Comparison of ENCODE assay signal across 8 cellular contexts in genomic region chr6:117906905-117907599, GRCh38. TPM values are rescaled to one million over a fixed set of nuclear protein-coding genes. Genes with fewer than 3 reads are reported as not detected.
DNase-seq lines count a peak whose midpoint lies in the region; ATAC-seq, FAIRE-seq and TF ChIP-seq lines count a peak whose summit lies in the region.

Gene SLC35F1, plus strand, starts transcription at chr6:117907264.

- H3K27me3 Mint-ChIP-seq in brain = peaks cover 4% of the 10 kb centered on the region

- no peaks in the 10 kb centered on the region for H3K36me3 Mint-ChIP-seq in brain

- H3K27me3 ChIP-seq in small intestine (ENCODE audit: control insufficient read depth in 2 of 2, insufficient read depth in 2 of 2, low read length in 2 of 2) = peaks cover 5 to 12% of the 10 kb centered on the region in 2 donors

- peak within 1 kb of the TSS; percentile 5 to 60 for H3K4me3 ChIP-seq in small intestine (ENCODE audit: low read depth in 1 of 2, low read length in 2 of 2)

- 1 to 2% (median 1%) methylated on average over 29 to 88 of the region's 88 CpGs for WGBS in small intestine, 3 donors

- H3K9me3 Mint-ChIP-seq in brain = peaks cover 0 to 4% (median 0%) of the 10 kb centered on the region in 5 experiments

- H3K4me1 Mint-ChIP-seq in brain = peaks cover 57% of the 10 kb centered on the region

- H3K4me3 Mint-ChIP-seq in brain = peak within 1 kb of the TSS; percentile 91 to 98 (median 96)

- FAIRE-seq in small intestine (lab: Jason Lieb, UNC) (no peak), RCC 7860 (lab: Jason Lieb, UNC) (no peak)

- ATAC-seq in GM18907 (IDR thresholded peaks at IDR 0.05; ENCODE audit: unreplicated experiment) = peak; percentile 74
- ATAC-seq in HG03135 (IDR thresholded peaks at IDR 0.05; ENCODE audit: unreplicated experiment) = peak; percentile 73

- peak; percentile 58 to 66 for TF ChIP-seq CTCF in brain (conservative IDR thresholded peaks at IDR 0.05)

- H3K4me1 ChIP-seq in small intestine (ENCODE audit: control insufficient read depth in 2 of 2, insufficient read depth in 1 of 2, low read depth in 1 of 2, low read length in 1 of 2) = no peaks in the 10 kb centered on the region

- no peaks in the 10 kb centered on the region for H3K9me3 ChIP-seq in small intestine (ENCODE audit: control insufficient read depth, low read depth)

- peak in 11 of 14 donors; percentile 16 to 75 (median 39) for DNase-seq in C1 segment of cervical spinal cord (lab: John Stamatoyannopoulos, UW)
- DNase-seq in iPS-NIHi7 (ENCODE audit: extremely low spot score) = peak; percentile 83
- DNase-seq in small intestine = peak; percentile 1
- no peak for DNase-seq in RCC 7860 (ENCODE audit: low spot score)

- H3K27ac ChIP-seq in small intestine (ENCODE audit: low read depth in 1 of 2, low read length in 1 of 2) = no peak within 1 kb of the TSS

- H3K36me3 ChIP-seq in small intestine (ENCODE audit: control insufficient read depth in 2 of 2, insufficient read depth in 2 of 2, low read length in 2 of 2) = no peaks in the 10 kb centered on the region

- peak within 1 kb of the TSS; percentile 81 to 97 (median 91) for H3K27ac Mint-ChIP-seq in brain

TF ChIP-seq in PFSK-1, 5 proteins besides CTCF, POLR2A, EP300 and RAD21:
- TF ChIP-seq TAF1 (IDR thresholded peaks at IDR 0.05; ENCODE audit: borderline replicate concordance, insufficient read depth, low read length) (no peak), FOXP2 (optimal IDR thresholded peaks at IDR 0.05; ENCODE audit: borderline replicate concordance, extremely low read depth, extremely low read length, insufficient read depth) (peak; percentile 25), SIN3A (IDR thresholded peaks at IDR 0.05; ENCODE audit: borderline replicate concordance, insufficient read depth, low read length) (no peak)
- TF ChIP-seq, protein P1, sequence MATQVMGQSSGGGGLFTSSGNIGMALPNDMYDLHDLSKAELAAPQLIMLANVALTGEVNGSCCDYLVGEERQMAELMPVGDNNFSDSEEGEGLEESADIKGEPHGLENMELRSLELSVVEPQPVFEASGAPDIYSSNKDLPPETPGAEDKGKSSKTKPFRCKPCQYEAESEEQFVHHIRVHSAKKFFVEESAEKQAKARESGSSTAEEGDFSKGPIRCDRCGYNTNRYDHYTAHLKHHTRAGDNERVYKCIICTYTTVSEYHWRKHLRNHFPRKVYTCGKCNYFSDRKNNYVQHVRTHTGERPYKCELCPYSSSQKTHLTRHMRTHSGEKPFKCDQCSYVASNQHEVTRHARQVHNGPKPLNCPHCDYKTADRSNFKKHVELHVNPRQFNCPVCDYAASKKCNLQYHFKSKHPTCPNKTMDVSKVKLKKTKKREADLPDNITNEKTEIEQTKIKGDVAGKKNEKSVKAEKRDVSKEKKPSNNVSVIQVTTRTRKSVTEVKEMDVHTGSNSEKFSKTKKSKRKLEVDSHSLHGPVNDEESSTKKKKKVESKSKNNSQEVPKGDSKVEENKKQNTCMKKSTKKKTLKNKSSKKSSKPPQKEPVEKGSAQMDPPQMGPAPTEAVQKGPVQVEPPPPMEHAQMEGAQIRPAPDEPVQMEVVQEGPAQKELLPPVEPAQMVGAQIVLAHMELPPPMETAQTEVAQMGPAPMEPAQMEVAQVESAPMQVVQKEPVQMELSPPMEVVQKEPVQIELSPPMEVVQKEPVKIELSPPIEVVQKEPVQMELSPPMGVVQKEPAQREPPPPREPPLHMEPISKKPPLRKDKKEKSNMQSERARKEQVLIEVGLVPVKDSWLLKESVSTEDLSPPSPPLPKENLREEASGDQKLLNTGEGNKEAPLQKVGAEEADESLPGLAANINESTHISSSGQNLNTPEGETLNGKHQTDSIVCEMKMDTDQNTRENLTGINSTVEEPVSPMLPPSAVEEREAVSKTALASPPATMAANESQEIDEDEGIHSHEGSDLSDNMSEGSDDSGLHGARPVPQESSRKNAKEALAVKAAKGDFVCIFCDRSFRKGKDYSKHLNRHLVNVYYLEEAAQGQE (IDR thresholded peaks at IDR 0.05; ENCODE audit: insufficient read depth in 1 of 2, low read depth in 2 of 2, low read length in 2 of 2) = peak; percentile 86 to 93
TF ChIP-seq in PFSK-1: peak in this region for 2.

RNA-seq across cellular contexts. Expression of gene SLC35F1, which starts in this region (rescaled TPM):
- not detected for polyA plus RNA-seq in PFSK-1 (2012; ENCODE audit: insufficient read length, low read depth)
- polyA plus RNA-seq in brain (ENCODE audit: insufficient read depth, low read depth, low replicate concordance) = 16.3 TPM
- under 1 TPM in 2 of 3 donors, not detected in 1; 0.27 to 0.85 TPM for polyA plus RNA-seq in small intestine

Comparison
In these comparisons a context has a peak if more than half of its experiments do, and no peak if none do; other contexts are left out.
1. Peak in DNase-seq and H3K4me3 ChIP-seq in small intestine; RNA of the gene not detected or under 1 TPM.